In the genomic region with DNA sequence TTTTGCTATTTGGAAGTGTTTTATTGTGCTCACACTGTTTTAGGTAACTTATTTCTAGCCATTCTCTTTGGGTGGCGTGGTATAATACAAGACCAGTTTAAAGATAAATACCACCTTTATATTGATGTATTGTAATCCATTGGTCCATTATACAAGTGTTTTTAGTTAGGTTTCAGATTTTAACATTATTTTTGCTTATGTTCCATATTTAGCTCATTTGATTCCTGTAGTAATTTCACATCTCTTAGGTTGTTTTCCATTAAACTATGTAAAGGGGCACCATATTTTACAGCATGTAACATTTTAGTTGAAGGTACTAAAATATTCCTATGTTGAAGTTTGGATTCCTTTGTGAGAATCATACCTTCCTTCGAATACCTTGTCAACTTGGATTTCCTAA, we compare ENCODE assay signal across 21 cellular contexts.
"Had no signal": no experiment of that assay in that cellular context is flagged by ENCODE, and none has a peak within 500 bp of the region (broad histone marks: within the 10 kb centered on the region; RNA-seq: fewer than 3 reads in every experiment).

No MANE protein-coding gene starts in this region.

- H3K4me1 ChIP-seq: foreskin keratinocyte, gastroesophageal sphincter, heart right ventricle, left lung, lower lobe of right lung had no signal

- DNase-seq: dermis blood vessel endothelial cell; dorsolateral prefrontal cortex; effector CD4-positive, alpha-beta T cell; effector memory CD4-positive, alpha-beta T cell; foreskin keratinocyte; heart right ventricle; hippocampal formation; left cardiac atrium; left lung; left ventricle myocardium superior; lower lobe of right lung; mesendoderm; midbrain had no signal

- ATAC-seq: foreskin keratinocyte, gastroesophageal sphincter, heart right ventricle, left cardiac atrium, left lung, left ventricle myocardium superior, lower lobe of right lung had no signal

- H3K9me3 ChIP-seq: esophagus muscularis mucosa, gastroesophageal sphincter, heart right ventricle, left lung, lower lobe of right lung had no signal

- H3K27me3 ChIP-seq: dorsolateral prefrontal cortex, esophagus muscularis mucosa, foreskin keratinocyte, gastroesophageal sphincter, heart right ventricle, left lung had no signal

- FAIRE-seq: colon, endothelial cell of umbilical vein, frontal cortex, islet of Langerhans, keratinocyte had no signal

- H3K27ac ChIP-seq: coronary artery, dorsolateral prefrontal cortex, esophagus muscularis mucosa, foreskin keratinocyte, gastroesophageal sphincter, heart right ventricle, left lung, lower lobe of right lung had no signal

- H3K4me3 ChIP-seq: coronary artery, dorsolateral prefrontal cortex, esophagus muscularis mucosa, gastroesophageal sphincter, heart right ventricle, left lung, lower lobe of right lung had no signal
